In the genomic region with DNA sequence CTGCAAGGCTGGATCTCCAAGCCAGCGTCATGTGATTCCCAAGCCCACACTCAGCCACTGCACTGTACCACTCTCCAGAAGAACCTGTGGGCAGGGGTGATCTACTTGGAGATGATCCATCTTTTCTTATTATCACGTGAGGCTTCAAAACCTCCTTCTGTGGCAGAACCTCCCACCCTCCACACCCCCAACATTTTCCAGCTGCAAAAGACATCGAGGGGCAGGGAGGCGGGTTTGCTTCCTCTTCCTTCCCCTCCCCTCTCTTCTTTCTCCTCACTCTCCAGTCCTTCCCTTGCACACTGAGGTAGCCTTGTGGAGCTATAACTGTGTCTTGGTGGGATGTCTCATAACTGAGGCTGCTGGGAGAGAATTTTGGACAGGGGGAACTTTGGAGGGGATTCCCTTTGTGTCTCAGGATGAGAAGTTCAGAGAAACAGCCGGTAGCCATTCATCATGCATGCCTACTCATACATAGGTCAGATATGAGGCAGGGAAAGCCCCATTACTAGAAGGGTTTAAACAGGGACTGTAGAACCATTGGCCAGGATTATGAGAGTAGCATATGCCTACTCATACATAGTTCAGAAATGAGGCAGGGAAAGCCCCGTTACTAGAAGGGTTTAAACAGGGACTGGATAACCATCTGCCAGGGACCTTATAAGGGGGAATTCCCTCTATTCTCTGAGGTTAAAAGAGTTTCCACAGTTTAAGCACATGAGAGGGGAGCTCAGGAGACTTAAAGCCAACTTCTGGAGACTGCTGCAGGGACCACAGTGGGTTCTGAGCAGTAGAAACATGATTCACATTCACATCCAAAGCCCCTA, we compare ENCODE assay signal across 10 cellular contexts.
DNase-seq lines count a peak whose midpoint lies in the region; ATAC-seq and TF ChIP-seq lines count a peak whose summit lies in the region.
"Had no signal": no experiment of that assay in that cellular context is flagged by ENCODE, and none has a peak within 500 bp of the region (broad histone marks: within the 10 kb centered on the region; RNA-seq: fewer than 3 reads in every experiment).

No MANE protein-coding gene starts in this region.

- peaks cover 8% of the 10 kb centered on the region for H3K4me1 Mint-ChIP-seq in activated naive CD8-positive, alpha-beta T cell (ENCODE audit: low read depth)
- H3K4me1 Mint-ChIP-seq: central memory CD8-positive, alpha-beta T cell had no signal

- no peaks in the 10 kb centered on the region for H3K9me3 Mint-ChIP-seq in activated naive CD8-positive, alpha-beta T cell (ENCODE audit: low read depth)

- POLR2A ChIA-PET in GM10248 (lab: Yijun Ruan, JAX) = interaction anchor here (0.7 to 1.0 kb wide), 4 partner anchors 15 to 55 kb away, joined by 3 to 6 read pairs (median 3); no protein-coding TSS in a partner anchor

- peak overlapping the region; percentile 68 for H3K27ac Mint-ChIP-seq in activated naive CD8-positive, alpha-beta T cell
- H3K27ac Mint-ChIP-seq: naive B cell had no signal

- H3K36me3 Mint-ChIP-seq in activated naive CD8-positive, alpha-beta T cell = no peaks in the 10 kb centered on the region
- H3K36me3 Mint-ChIP-seq: naive B cell had no signal

- no peak overlapping the region for H3K4me3 ChIP-seq in WERI-Rb-1 (ENCODE audit: low read depth, low read length)

- no peak for TF ChIP-seq CTCF in GM10248 (IDR thresholded peaks at IDR 0.05; ENCODE audit: control extremely low read depth, extremely low read depth, low read depth, missing control alignments)
- no peak for TF ChIP-seq CTCF in WERI-Rb-1 (IDR thresholded peaks at IDR 0.05; ENCODE audit: low read depth, low read length)

- peak; percentile 68 for ATAC-seq in GM19328 (IDR thresholded peaks at IDR 0.05; ENCODE audit: unreplicated experiment)
- peak; percentile 73 for ATAC-seq in HG03095 (IDR thresholded peaks at IDR 0.05; ENCODE audit: unreplicated experiment)

- CTCF ChIA-PET in GM10248 (lab: Yijun Ruan, JAX) = interaction anchor here (1.0 to 7.7 kb wide), 7 partner anchors 10 to 65 kb away, joined by 3 to 81 read pairs (median 5); no protein-coding TSS in a partner anchor

- H3K27me3 ChIP-seq in WERI-Rb-1 (ENCODE audit: insufficient read depth, low read depth, severe bottlenecking) = no peaks in the 10 kb centered on the region

- H3K27me3 Mint-ChIP-seq in activated naive CD8-positive, alpha-beta T cell = no peaks in the 10 kb centered on the region
- H3K27me3 Mint-ChIP-seq: naive B cell had no signal

- no peak overlapping the region for H3K27ac ChIP-seq in WERI-Rb-1

- peak; percentile 66 for DNase-seq in GM10248 (ENCODE audit: extremely low spot score)
- no peak for DNase-seq in putamen (ENCODE audit: low spot score)
- DNase-seq in NK-92 (lab: John Stamatoyannopoulos, UW; ENCODE audit: unreplicated experiment) = no peak
- no peak for DNase-seq in NCI-H1694 treated with DMSO at 0.1 percent for 48 hours (lab: John Stamatoyannopoulos, UW)
- no peak for DNase-seq in WERI-Rb-1
- DNase-seq: naive B cell had no signal

- no peak overlapping the region for H3K4me3 Mint-ChIP-seq in activated naive CD8-positive, alpha-beta T cell
- H3K4me3 Mint-ChIP-seq: central memory CD8-positive, alpha-beta T cell; naive B cell had no signal

- no peaks in the 10 kb centered on the region for H3K36me3 ChIP-seq in WERI-Rb-1

- H3K9me3 ChIP-seq in WERI-Rb-1 (ENCODE audit: severe bottlenecking) = no peaks in the 10 kb centered on the region
